Comparison of ENCODE assay signal across 9 cellular contexts in the genomic region with DNA sequence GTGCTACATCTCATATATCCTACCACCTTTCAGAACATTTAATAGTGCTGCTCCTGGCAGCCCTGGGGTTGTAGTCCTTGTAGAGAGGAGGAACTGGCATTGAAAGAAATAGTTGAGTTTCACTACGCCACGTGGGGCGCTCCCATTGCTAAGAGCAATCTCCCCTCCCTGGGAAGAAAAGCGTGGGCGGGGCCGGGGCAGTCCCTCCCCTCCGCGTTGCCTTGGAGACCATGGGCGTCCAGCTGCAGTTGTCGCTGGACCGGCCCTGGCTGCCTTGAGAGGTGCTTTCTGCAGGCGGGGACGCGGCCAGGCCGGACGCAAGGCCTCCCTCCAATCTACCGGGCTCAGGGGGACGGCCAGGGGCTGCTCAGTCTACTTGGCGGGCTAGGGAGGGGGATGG. TPM values are rescaled to one million over a fixed set of nuclear protein-coding genes. Genes with fewer than 3 reads are reported as not detected.
DNase-seq lines count a peak whose midpoint lies in the region; ATAC-seq and TF ChIP-seq lines count a peak whose summit lies in the region.
"Had no signal": no experiment of that assay in that cellular context is flagged by ENCODE, and none has a peak within 500 bp of the region (broad histone marks: within the 10 kb centered on the region; RNA-seq: fewer than 3 reads in every experiment).

No MANE protein-coding gene starts in this region.

- peaks cover 15% of the 10 kb centered on the region for H3K9me3 Mint-ChIP-seq in endodermal cell

- H3K4me3 ChIP-seq in endodermal cell (ENCODE audit: low read length) (peak overlapping the region; percentile 67), HAP-1 (no peak overlapping the region)

- H3K9me3 ChIP-seq in endodermal cell (ENCODE audit: control insufficient read depth, low read length) (no peaks in the 10 kb centered on the region), HAP-1 (no peaks in the 10 kb centered on the region)

- H3K9ac ChIP-seq in endodermal cell (ENCODE audit: extremely low read depth, low read length, poor library complexity, severe bottlenecking), result peak overlapping the region; percentile 8
- H3K9ac ChIP-seq: KMS-11 had no signal

- H3K27ac ChIP-seq in endodermal cell (ENCODE audit: low read depth, low read length), result no peak overlapping the region
- no peak overlapping the region for H3K27ac ChIP-seq in substantia nigra (ENCODE audit: low read depth, low read length, poor library complexity, severe bottlenecking)
- H3K27ac ChIP-seq: KMS-11 had no signal

- ATAC-seq in HG03571 (IDR thresholded peaks at IDR 0.05; ENCODE audit: unreplicated experiment), result no peak

- H3K4me1 ChIP-seq in endodermal cell (ENCODE audit: control insufficient read depth, insufficient read depth, low read length) (no peaks in the 10 kb centered on the region), HAP-1 (peaks cover 7% of the 10 kb centered on the region)

- WGBS in endodermal cell (ENCODE audit: insufficient coverage in 1 of 2, insufficient read length in 1 of 2), 2 experiments, result 15% methylated on average over 19 of the region's 19 CpGs; no CpG with 5 or more reads in 1 of the 2 experiments

- H3K4me3 Mint-ChIP-seq in endodermal cell, result peak overlapping the region; percentile 14

- peaks cover 7% of the 10 kb centered on the region for H3K27me3 ChIP-seq in endodermal cell (ENCODE audit: control insufficient read depth, insufficient read depth, low read length, poor library complexity, severe bottlenecking)
- H3K27me3 ChIP-seq in HAP-1 (ENCODE audit: low read depth), result no peaks in the 10 kb centered on the region

- TF ChIP-seq CTCF in endodermal cell (conservative IDR thresholded peaks at IDR 0.05), result peak; percentile 62

- H3K4me1 Mint-ChIP-seq in endodermal cell, result peaks cover 2% of the 10 kb centered on the region

- H3K36me3 ChIP-seq in endodermal cell (ENCODE audit: control insufficient read depth, insufficient read depth, low read length) (no peaks in the 10 kb centered on the region), HAP-1 (replicated peaks) (no peaks in the 10 kb centered on the region)

- in situ Hi-C loops in HAP-1 (cut with MboI; ENCODE audit: low sequenced_read_pairs), result no loop called here

- no peak overlapping the region for H3K27ac Mint-ChIP-seq in endodermal cell

- H3K27me3 Mint-ChIP-seq in endodermal cell (ENCODE audit: insufficient read depth), result peaks cover 1% of the 10 kb centered on the region

- H3K36me3 Mint-ChIP-seq in endodermal cell (ENCODE audit: low read depth), result peaks cover 2% of the 10 kb centered on the region

- DNase-seq in NCI-H748 (lab: John Stamatoyannopoulos, UW; ENCODE audit: unreplicated experiment) (peak; percentile 36), NCI-H748 treated with DMSO at 0.1 percent for 48 hours (lab: John Stamatoyannopoulos, UW) (no peak), endodermal cell (peak; percentile 98), lung microvascular endothelial cell (ENCODE audit: low read depth in 2 of 2) (peak; percentile 65 to 82), substantia nigra (lab: John Stamatoyannopoulos, UW) (peak in 37 of 49 donors; percentile 6 to 78 (median 50)), NCI-H2196 treated with DMSO at 0.1 percent for 48 hours (lab: John Stamatoyannopoulos, UW; ENCODE audit: unreplicated experiment) (no peak), HAP-1 (ENCODE audit: low spot score in 2 of 2) (no peak)

RNA-seq across cellular contexts. Expression of gene CCDC180, which starts 0.4 kb away (rescaled TPM):
- total RNA-seq in endodermal cell (10 to 100 TPM in 1 of 2 donors, 1 to 10 TPM in 1; 4.9 to 10.9 TPM), lung microvascular endothelial cell (0.44 and 1.6 TPM in 2 replicates)
- 5.2 TPM for polyA plus RNA-seq in endodermal cell (2013, experiment 1 of 2)
- 4.8 TPM for polyA plus RNA-seq in endodermal cell (2013, experiment 2 of 2)

Comparison
In these comparisons a context has a peak if more than half of its experiments do, and no peak if none do; other contexts are left out.
1. DNase-seq: peak in NCI-H748 (single experiment), endodermal cell (single experiment), lung microvascular endothelial cell (2 of 2) and substantia nigra (37 of 49); none in NCI-H748 treated with DMSO at 0.1 percent for 48 hours (single experiment), NCI-H2196 treated with DMSO at 0.1 percent for 48 hours (single experiment) and HAP-1 (0 of 2).